Comparison of ENCODE assay signal across 8 cellular contexts in the genomic region with DNA sequence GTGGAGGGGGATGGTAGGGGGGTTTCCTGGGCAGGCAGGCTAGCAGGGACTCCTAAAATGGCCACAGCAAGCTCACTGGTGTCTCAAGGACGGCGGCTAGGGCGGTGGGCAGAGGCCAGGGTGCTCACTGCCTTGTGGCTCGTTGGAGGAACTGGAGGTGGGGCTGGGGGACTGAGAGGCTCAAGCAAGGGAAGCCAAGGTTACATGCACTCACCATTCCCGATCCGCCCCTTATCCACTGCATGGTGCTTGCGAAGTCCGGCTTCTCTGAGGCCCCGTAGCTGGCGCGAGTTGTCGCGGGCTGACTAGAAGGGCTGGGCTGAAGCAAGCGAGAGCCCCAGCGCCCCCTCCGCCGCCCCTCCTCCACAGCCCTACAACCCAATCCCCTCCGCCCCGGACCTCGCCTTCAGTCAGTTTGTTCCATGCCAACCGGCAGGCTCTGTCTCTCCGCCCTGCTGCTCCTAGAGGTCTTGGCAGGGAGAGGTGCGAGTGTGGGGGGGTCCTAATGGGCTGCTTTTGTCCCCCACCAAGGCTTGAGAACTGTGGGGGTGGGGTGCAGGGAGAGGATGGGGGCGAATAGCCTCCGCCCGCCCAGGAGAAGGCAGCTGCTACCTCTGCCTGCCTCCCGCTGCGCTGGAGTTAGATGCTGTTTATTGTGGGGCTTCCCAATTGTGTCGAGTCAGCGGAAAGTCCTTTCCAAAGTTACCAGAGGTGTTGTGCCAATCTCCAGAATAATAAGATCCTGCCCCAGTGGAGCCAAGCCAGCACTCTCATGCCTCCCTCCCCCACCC.
DNase-seq lines count a peak whose midpoint lies in the region; ATAC-seq and TF ChIP-seq lines count a peak whose summit lies in the region.

Gene ARHGEF9 (minus strand): TSS at position 313 of the 791 bp plus-strand sequence. CDS start 69 bp downstream, at position 244.

- peak; percentile 48 for ATAC-seq in HG02852 (IDR thresholded peaks at IDR 0.05; ENCODE audit: unreplicated experiment)

- no peaks in the 10 kb centered on the region for H3K4me1 ChIP-seq in rectal smooth muscle tissue (ENCODE audit: control insufficient read depth, insufficient read depth, low read length)

- no peaks in the 10 kb centered on the region for H3K27me3 ChIP-seq in rectal smooth muscle tissue (ENCODE audit: control insufficient read depth, insufficient read depth, low read length)

- H3K36me3 ChIP-seq in rectal smooth muscle tissue (ENCODE audit: control insufficient read depth, insufficient read depth, low read length) = no peaks in the 10 kb centered on the region

- H3K27ac ChIP-seq in angular gyrus (ENCODE audit: low read depth, low read length) (peak within 1 kb of the TSS; percentile 48), rectal smooth muscle tissue (ENCODE audit: low read depth, low read length) (peak within 1 kb of the TSS; percentile 55)

- DNase-seq in Ammon's horn (ENCODE audit: low spot score) (peak; percentile 17), iPS DF 19.7 (ENCODE audit: low read depth, low spot score) (peak; percentile 48), SIG-M5 treated with dmso at 0.1 percent for 504 hours (lab: John Stamatoyannopoulos, UW; ENCODE audit: unreplicated experiment) (no peak), SW 1271 (lab: John Stamatoyannopoulos, UW) (no peak), GM10266 (ENCODE audit: extremely low spot score) (no peak)

- no peak within 1 kb of the TSS for H3K9ac ChIP-seq in rectal smooth muscle tissue (ENCODE audit: low read length)

- TF ChIP-seq CTCF in GM10266 (IDR thresholded peaks at IDR 0.05; ENCODE audit: control insufficient read depth, insufficient read depth, low read depth, missing control alignments) = no peak

- H3K4me3 ChIP-seq in rectal smooth muscle tissue (ENCODE audit: low read length) = peak within 1 kb of the TSS; percentile 56

Comparison
In these comparisons a context has a peak if more than half of its experiments do, and no peak if none do; other contexts are left out.
1. DNase-seq: peak in Ammon's horn (single experiment) and iPS DF 19.7 (single experiment); none in SIG-M5 treated with dmso at 0.1 percent for 504 hours (single experiment), SW 1271 (0 of 2) and GM10266 (single experiment).